Comparison of ENCODE assay signal across 8 cellular contexts in the genomic region with DNA sequence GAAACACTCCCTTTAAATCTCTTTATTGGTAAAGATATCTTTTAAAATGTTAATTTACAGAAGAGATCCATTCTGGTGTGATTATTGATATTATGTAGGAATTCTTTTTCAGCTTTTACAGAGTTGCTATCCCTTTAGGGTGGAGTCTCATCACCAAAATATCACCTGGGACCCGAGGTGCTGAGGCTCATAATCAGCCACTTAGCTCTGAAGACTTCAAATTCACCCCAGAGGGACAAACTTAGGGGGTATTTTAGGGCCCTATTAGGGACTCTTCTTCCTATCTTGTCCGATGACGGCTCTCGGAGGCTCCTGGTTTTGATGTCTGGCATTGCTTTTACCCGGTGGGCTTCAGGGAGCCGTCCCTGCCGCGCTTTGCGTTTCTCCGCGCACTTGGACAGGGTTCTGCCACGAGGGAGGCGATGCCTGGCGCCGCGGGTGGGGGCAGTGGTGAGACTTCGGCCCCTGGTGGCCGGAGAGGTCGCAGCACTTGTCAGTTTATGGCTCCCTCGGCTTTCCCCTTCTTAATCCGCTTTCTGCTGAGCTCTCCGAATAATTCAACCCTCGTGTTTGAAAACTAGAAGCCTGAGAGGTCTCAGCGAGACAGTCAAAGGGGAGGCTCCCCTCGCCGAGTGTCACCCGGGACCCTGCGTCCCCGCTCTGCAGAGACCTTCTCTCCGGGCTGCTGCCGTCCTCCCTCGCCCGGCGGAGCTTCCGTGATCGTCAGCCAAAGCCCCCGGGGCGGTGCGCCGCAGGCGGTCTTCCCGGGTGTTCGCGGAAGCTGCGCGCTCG. TPM values are rescaled to one million over a fixed set of nuclear protein-coding genes. Genes with fewer than 3 reads are reported as not detected.
DNase-seq lines count a peak whose midpoint lies in the region; ATAC-seq and TF ChIP-seq lines count a peak whose summit lies in the region.

No MANE protein-coding gene starts in this region.

- H3K27me3 ChIP-seq in adipocyte (replicated peaks; ENCODE audit: control insufficient read depth, insufficient read depth, low read length) (peaks cover 34% of the 10 kb centered on the region), psoas muscle (ENCODE audit: insufficient read depth in 3 of 3, low read length in 2 of 3) (no peaks in the 10 kb centered on the region)

- H3K9ac ChIP-seq in adipocyte (ENCODE audit: low read length) = peak overlapping the region; percentile 82

- H3K36me3 ChIP-seq in adipocyte (ENCODE audit: control insufficient read depth, insufficient read depth, low read length, severe bottlenecking) (no peaks in the 10 kb centered on the region), psoas muscle (ENCODE audit: insufficient read depth in 1 of 2, low read depth in 1 of 2) (no peaks in the 10 kb centered on the region), urinary bladder (ENCODE audit: insufficient read depth) (no peaks in the 10 kb centered on the region)

- H3K27ac ChIP-seq in psoas muscle (peak overlapping the region; percentile 97), urinary bladder (ENCODE audit: low read depth) (no peak overlapping the region)

- 22 to 31% (median 29%) methylated on average over 44 to 47 of the region's 47 CpGs for WGBS in psoas muscle, 3 donors
- WGBS in urinary bladder = under 1% methylated on average over 47 of the region's 47 CpGs

- H3K4me1 ChIP-seq in adipocyte (ENCODE audit: control insufficient read depth, insufficient read depth, low read length) (peaks cover 14% of the 10 kb centered on the region), psoas muscle (peaks cover 52% of the 10 kb centered on the region), urinary bladder (ENCODE audit: insufficient read depth) (no peaks in the 10 kb centered on the region)

- no peaks in the 10 kb centered on the region for H3K9me3 ChIP-seq in adipocyte (ENCODE audit: control insufficient read depth, low read length)
- no peaks in the 10 kb centered on the region for H3K9me3 ChIP-seq in psoas muscle

- peak; percentile 76 for TF ChIP-seq CTCF in psoas muscle (IDR thresholded peaks at IDR 0.05)

- intact Hi-C loops in left ventricle myocardium superior (cut with micrococcal nuclease) = no loop called here
- intact Hi-C loops in psoas muscle (cut with DNase I) = no loop called here

- H3K4me3 ChIP-seq in adipocyte (ENCODE audit: low read length) (peak overlapping the region; percentile 87), psoas muscle (peak overlapping the region; percentile 67), urinary bladder (ENCODE audit: low read depth, low read length) (peak overlapping the region; percentile 41)

- ATAC-seq in GM19468 (IDR thresholded peaks at IDR 0.05; ENCODE audit: extremely low read depth, unreplicated experiment) (peak; percentile 99), left ventricle myocardium superior (peak; percentile 77), psoas muscle (peak; percentile 64 to 77 (median 68))

- DNase-seq in DMS 273 treated with DMSO at 0.1 percent for 48 hours (lab: John Stamatoyannopoulos, UW) (peak; percentile 9), HK-2 (ENCODE audit: unreplicated experiment) (peak; percentile 87), SW 1271 (lab: John Stamatoyannopoulos, UW) (peak; percentile 35 to 79), adipocyte (ENCODE audit: low read depth) (peak; percentile 78), left ventricle myocardium superior (peak; percentile 83), psoas muscle (peak; percentile 74 to 85)

RNA-seq across cellular contexts. Expression of gene RBM20, which starts 27.8 kb away (rescaled TPM):
- total RNA-seq in left ventricle myocardium superior (114 TPM), psoas muscle (10 to 100 TPM; 14.2 to 48.8 (median 25.1) TPM), urinary bladder (2.3 TPM)
- polyA plus RNA-seq in psoas muscle (10 to 100 TPM in 1 of 3 donors, 1 to 10 TPM in 2; 1.6 to 11.7 (median 6.7) TPM), urinary bladder (0.68 TPM)

Comparison
In these comparisons a context has a peak if more than half of its experiments do, and no peak if none do; other contexts are left out.
1. DNase-seq: peak in every context shown above with its lines; median percentile 87 in HK-2; 83 in left ventricle myocardium superior; 80 in psoas muscle; 78 in adipocyte; 57 in SW 1271; 9 in DMS 273 treated with DMSO at 0.1 percent for 48 hours.